ENCODE assay signal across 35 cellular contexts in genomic region chr1:170576980-170577379, GRCh38.
"Had no signal": no experiment of that assay in that cellular context is flagged by ENCODE, and none has a peak within 500 bp of the region (broad histone marks: within the 10 kb centered on the region; RNA-seq: fewer than 3 reads in every experiment).

No MANE protein-coding gene starts in this region.

- FAIRE-seq: astrocyte had no signal

- ATAC-seq: activated CD8-positive, alpha-beta T cell treated with anti-CD3 and anti-CD28 coated beads for 36 hours; activated naive CD4-positive, alpha-beta T cell treated with anti-CD3 and anti-CD28 coated beads, Interleukin-2, amount 50 U/mL, for 72 hours; activated T-cell treated with anti-CD3 and anti-CD28 coated beads, Interleukin-2, amount 50 U/mL, for 4 hours; activated T-cell treated with anti-CD3 and anti-CD28 coated beads, Interleukin-2, amount 50 U/mL, for 72 hours; activated T-helper 17 cell treated with anti-CD3 and anti-CD28 coated beads, Interleukin-2, amount 50 U/mL, for 72 hours; body of pancreas had no signal

- H3K4me3 Mint-ChIP-seq: activated B cell treated with CpG ODN at 0.5 μM for 24 hours; activated CD4-positive, alpha-beta memory T cell treated with anti-CD3 and anti-CD28 coated beads for 36 hours; activated CD4-positive, alpha-beta T cell treated with anti-CD3 and anti-CD28 coated beads, Interleukin-2, amount 10 ng/mL, durations not matched to agents 24 days and 14 days; activated CD8-positive, alpha-beta T cell treated with anti-CD3 and anti-CD28 coated beads for 36 hours; activated naive CD4-positive, alpha-beta T cell treated with anti-CD3 and anti-CD28 coated beads for 36 hours; activated naive CD8-positive, alpha-beta T cell treated with anti-CD3 and anti-CD28 coated beads for 36 hours; activated T-cell treated with anti-CD3 and anti-CD28 coated beads, Interleukin-2, amount 50 U/mL, for 4 hours; activated T-cell treated with anti-CD3 and anti-CD28 coated beads, Interleukin-2, amount 50 U/mL, for 72 hours; activated T-helper 1 cell treated with anti-CD3 and anti-CD28 coated beads, Interleukin-12 subunit alpha, Interleukin-12 subunit beta, Interleukin-2, Interleukin-4 antibody, amounts not matched to agents 30 ng/mL and 10 ng/mL and 1 ng/mL, durations not matched to agents 14 hours and 24 hours and 36 hours; activated T-helper 17 cell treated with anti-CD3 and anti-CD28 coated beads, Interleukin-2, amount 50 U/mL, for 72 hours; T-helper 1 cell treated with Interleukin-12 subunit alpha and Interleukin-12 subunit beta and Interleukin-4 antibody, amounts not matched to agents 30 μg/mL and 1 μg/mL, for 36 hours; T-helper 2 cell treated with Interferon-gamma antibody and Interleukin-4, amounts not matched to agents 5 μg/mL and 100 μg/mL, for 36 hours had no signal

- H3K36me3 Mint-ChIP-seq: activated CD4-positive, alpha-beta memory T cell treated with anti-CD3 and anti-CD28 coated beads for 36 hours; activated naive CD8-positive, alpha-beta T cell treated with anti-CD3 and anti-CD28 coated beads for 36 hours had no signal

- H3K36me3 ChIP-seq: adrenal gland, brain microvascular endothelial cell, breast epithelium had no signal

- H3K27me3 ChIP-seq: adrenal gland, body of pancreas, brain microvascular endothelial cell, breast epithelium had no signal

- H3K27ac ChIP-seq: adrenal gland, body of pancreas, brain microvascular endothelial cell, breast epithelium, VCaP had no signal

- H3K9me3 ChIP-seq: adrenal gland, body of pancreas, breast epithelium had no signal

- H3K4me1 Mint-ChIP-seq: activated B cell treated with CpG ODN at 0.5 μM for 24 hours; activated CD4-positive, alpha-beta T cell treated with anti-CD3 and anti-CD28 coated beads, Interleukin-2, amount 10 ng/mL, durations not matched to agents 24 days and 14 days; activated naive CD8-positive, alpha-beta T cell treated with anti-CD3 and anti-CD28 coated beads for 36 hours; activated T-helper 17 cell treated with anti-CD3 and anti-CD28 coated beads, Interleukin-2, amount 50 U/mL, for 72 hours had no signal

- DNase-seq: activated B cell treated with CpG ODN at 0.5 μM for 24 hours; activated CD4-positive, alpha-beta memory T cell treated with anti-CD3 and anti-CD28 coated beads for 36 hours; activated CD4-positive, alpha-beta T cell treated with anti-CD3 and anti-CD28 coated beads for 4 hours; activated CD4-positive, alpha-beta T cell treated with anti-CD3 and anti-CD28 coated beads, Interleukin-2, amount 10 ng/mL, durations not matched to agents 24 days and 14 days; activated CD4-positive, alpha-beta T cell treated with anti-CD3 and anti-CD28 coated beads, Interleukin-2, amount 50 U/mL, for 1 hour; activated CD4-positive, alpha-beta T cell treated with anti-CD3 and anti-CD28 coated beads, Interleukin-2, amount 50 U/mL, for 4 hours; activated CD4-positive, CD25-positive, alpha-beta regulatory T cell treated with anti-CD3 and anti-CD28 coated beads, Interleukin-2, amount 50 U/mL, for 72 hours; activated CD8-positive, alpha-beta memory T cell treated with anti-CD3 and anti-CD28 coated beads, Interleukin-2, amount 50 U/mL, for 4 hours; activated CD8-positive, alpha-beta T cell treated with anti-CD3 and anti-CD28 coated beads for 36 hours; activated effector memory CD4-positive, alpha-beta T cell treated with anti-CD3 and anti-CD28 coated beads, Interleukin-2, amount 50 U/mL, for 16 hours; activated gamma-delta T cell treated with Interleukin-2 at 50 U/mL for 16 hours; activated naive CD4-positive, alpha-beta T cell; activated naive CD4-positive, alpha-beta T cell treated with anti-CD3 and anti-CD28 coated beads for 36 hours; activated naive CD4-positive, alpha-beta T cell treated with anti-CD3 and anti-CD28 coated beads, Interleukin-2, amount 50 U/mL, for 16 hours; activated naive CD8-positive, alpha-beta T cell treated with anti-CD3 and anti-CD28 coated beads for 36 hours; activated T-cell treated with anti-CD3 and anti-CD28 coated beads for 4 hours; activated T-cell treated with anti-CD3 and anti-CD28 coated beads, Interleukin-2, amount 50 U/mL, for 1 hour; activated T-cell treated with anti-CD3 and anti-CD28 coated beads, Interleukin-2, amount 50 U/mL, for 4 hours; activated T-cell treated with anti-CD3 and anti-CD28 coated beads, Interleukin-2, amount 50 U/mL, for 72 hours; adrenal gland; amniotic stem cell; aorta; body of pancreas; brain microvascular endothelial cell; central memory CD4-positive, alpha-beta T cell; T-helper 2 cell; T-helper 9 cell had no signal

- H3K4me3 ChIP-seq: adrenal gland, body of pancreas, breast epithelium had no signal

- H3K4me1 ChIP-seq: adrenal gland, body of pancreas, breast epithelium had no signal

- H3K27ac Mint-ChIP-seq: activated B cell treated with CpG ODN at 0.5 μM for 24 hours; activated CD4-positive, alpha-beta memory T cell treated with anti-CD3 and anti-CD28 coated beads for 36 hours; activated CD4-positive, alpha-beta T cell treated with anti-CD3 and anti-CD28 coated beads, Interleukin-2, amount 10 ng/mL, durations not matched to agents 24 days and 14 days; activated CD8-positive, alpha-beta T cell treated with anti-CD3 and anti-CD28 coated beads for 36 hours; activated naive CD4-positive, alpha-beta T cell treated with anti-CD3 and anti-CD28 coated beads for 36 hours; activated naive CD4-positive, alpha-beta T cell treated with anti-CD3 and anti-CD28 coated beads, Interleukin-2, amount 50 U/mL, for 72 hours; activated naive CD8-positive, alpha-beta T cell treated with anti-CD3 and anti-CD28 coated beads for 36 hours; activated T-cell treated with anti-CD3 and anti-CD28 coated beads, Interleukin-2, amount 50 U/mL, for 72 hours; activated T-helper 1 cell treated with anti-CD3 and anti-CD28 coated beads, Interleukin-12 subunit alpha, Interleukin-12 subunit beta, Interleukin-2, Interleukin-4 antibody, amounts not matched to agents 30 ng/mL and 10 ng/mL and 1 ng/mL, durations not matched to agents 14 hours and 24 hours and 36 hours; activated T-helper 17 cell treated with anti-CD3 and anti-CD28 coated beads, Interleukin-2, amount 50 U/mL, for 72 hours; T-helper 1 cell treated with Interleukin-12 subunit alpha and Interleukin-12 subunit beta and Interleukin-4 antibody, amounts not matched to agents 30 μg/mL and 1 μg/mL, for 36 hours; T-helper 2 cell treated with Interferon-gamma antibody and Interleukin-4, amounts not matched to agents 5 μg/mL and 100 μg/mL, for 36 hours had no signal
